23 cellular contexts compared by ENCODE assay signal in genomic region chr7:1254281-1255082, GRCh38. TPM values are rescaled to one million over a fixed set of nuclear protein-coding genes. Genes with fewer than 3 reads are reported as not detected.
DNase-seq lines count a peak whose midpoint lies in the region; ATAC-seq, FAIRE-seq and TF ChIP-seq lines count a peak whose summit lies in the region.
"Had no signal": no experiment of that assay in that cellular context is flagged by ENCODE, and none has a peak within 500 bp of the region (broad histone marks: within the 10 kb centered on the region; RNA-seq: fewer than 3 reads in every experiment).

No MANE protein-coding gene starts in this region.

- H4K5ac ChIP-seq in H1 (ENCODE audit: insufficient read length, low read depth, low read length): no peak overlapping the region

- H3K4me2 ChIP-seq in OCI-LY7 (ENCODE audit: low read length) (peak overlapping the region; percentile 15; the same call in 1 of the 2 replicates), H1 (ENCODE audit: insufficient read depth in 1 of 2, low read depth in 2 of 2, low read length in 2 of 2) (no peak overlapping the region)
- H3K4me2 ChIP-seq: A549, GM23338 had no signal

- no peak overlapping the region for H2BK15ac ChIP-seq in H1 (ENCODE audit: low read length)

- CTCF ChIA-PET in OCI-LY7 (lab: Charles Lee; ENCODE audit: unreplicated experiment): no interaction called here
- CTCF ChIA-PET in H1 (lab: Charles Lee; ENCODE audit: partially characterized antibody): interaction anchor here (0.7 to 1.1 kb wide), 2 partner anchors 121 to 1567 kb away, joined by 3 read pairs; no protein-coding TSS in a partner anchor

- H4K20me1 ChIP-seq in OCI-LY7 (ENCODE audit: insufficient read depth, low read length) (no peaks in the 10 kb centered on the region), H1 (replicated peaks in 1 of 2; ENCODE audit: control insufficient read depth in 1 of 2, insufficient read depth in 2 of 2, low read length in 2 of 2) (no peaks in the 10 kb centered on the region)

- no peak overlapping the region for H3K23ac ChIP-seq in H1 (ENCODE audit: insufficient read length)

- DNase-seq in left ventricle myocardium superior (peak; percentile 14), Right ventricle myocardium superior (no peak), OCI-LY7 (ENCODE audit: low spot score) (no peak), H1 (ENCODE audit: low read depth in 1 of 2, low spot score in 2 of 2) (no peak), type B pancreatic cell (ENCODE audit: extremely low spot score, unreplicated experiment) (no peak), upper lobe of left lung (no peak), ureter (ENCODE audit: low spot score) (no peak)
- DNase-seq: AML-193; CD4-positive, alpha-beta T cell; DND-41; GDM1; KBM-7; NCI-H1092; NCI-H1694 treated with DMSO at 0.1 percent for 48 hours; NCI-H446 treated with DMSO at 0.1 percent for 48 hours; NCI-H748 treated with DMSO at 0.1 percent for 48 hours had no signal

- no peaks in the 10 kb centered on the region for H3K4me1 ChIP-seq in OCI-LY7 (ENCODE audit: insufficient read depth, low read length, poor library complexity, severe bottlenecking)
- H3K4me1 ChIP-seq in H1 (replicated peaks in 1 of 4; ENCODE audit: control insufficient read depth in 3 of 4, insufficient read depth in 4 of 4, low read length in 3 of 4): peaks cover 0 to 9% (median 5%) of the 10 kb centered on the region in 4 experiments; a peak in 3 of 7 replicates
- no peaks in the 10 kb centered on the region for H3K4me1 ChIP-seq in upper lobe of left lung
- H3K4me1 ChIP-seq: A549 had no signal

- no peak for FAIRE-seq in H1 (lab: Jason Lieb, UNC)
- FAIRE-seq: A549, D721Med, GM12892, HTR-8/SVneo had no signal

- no peak overlapping the region for H3K14ac ChIP-seq in H1 (ENCODE audit: insufficient read length)

- no peak for TF ChIP-seq RAD21 in H1 (IDR thresholded peaks at IDR 0.05 in 1 of 2, conservative IDR thresholded peaks at IDR 0.05 in 1 of 2; ENCODE audit: low read depth in 2 of 2, low read length in 2 of 2)

- no peak overlapping the region for H3K9ac ChIP-seq in H1 (replicated peaks in 1 of 4; ENCODE audit: extremely low read depth in 1 of 4, low read depth in 3 of 4, low read length in 3 of 4)

- TF ChIP-seq CTCF in OCI-LY7 (conservative IDR thresholded peaks at IDR 0.05; ENCODE audit: low read length) (no peak), H1 (IDR thresholded peaks at IDR 0.05; ENCODE audit: control extremely low read depth in 1 of 3, insufficient read depth in 1 of 3, low read depth in 1 of 3, low read length in 3 of 3) (no peak), type B pancreatic cell (conservative IDR thresholded peaks at IDR 0.05) (no peak), upper lobe of left lung (IDR thresholded peaks at IDR 0.05) (no peak)

- H3K79me2 ChIP-seq in OCI-LY7 (ENCODE audit: insufficient read depth, low read depth, low read length) (no peaks in the 10 kb centered on the region), H1 (ENCODE audit: control insufficient read depth in 1 of 2, insufficient read depth in 2 of 2, low read length in 2 of 2) (no peaks in the 10 kb centered on the region)

- TF ChIP-seq POLR2A in H1 (IDR thresholded peaks at IDR 0.05; ENCODE audit: control extremely low read depth in 1 of 2, low read depth in 2 of 2, low read length in 2 of 2) (no peak), upper lobe of left lung (IDR thresholded peaks at IDR 0.05) (no peak)

- H3K9me3 ChIP-seq in OCI-LY7 (ENCODE audit: low read length) (no peaks in the 10 kb centered on the region), H1 (ENCODE audit: insufficient read depth in 2 of 2, low read depth in 1 of 2, low read length in 1 of 2) (no peaks in the 10 kb centered on the region), upper lobe of left lung (no peaks in the 10 kb centered on the region)
- H3K9me3 ChIP-seq: A549 had no signal

- H2BK5ac ChIP-seq in H1 (ENCODE audit: low read depth, low read length): 0 out of 2 replicates have a peak overlapping the region, but pooled peaks have one; percentile 8

- WGBS in H1 (ENCODE audit: extremely low coverage in 1 of 2, insufficient coverage in 1 of 2, insufficient read length in 1 of 2, insufficient replicate concordance in 2 of 2, low coverage in 1 of 2, low lambda C conversion rate in 2 of 2, missing lambda C conversion rate in 1 of 2), 2 experiments: 83% methylated on average over 21 of the region's 34 CpGs; no CpG with 5 or more reads in 1 of the 2 experiments
- 26 to 33% methylated on average over 12 to 29 of the region's 34 CpGs for WGBS in upper lobe of left lung, 2 donors

- BruUV-seq in OCI-LY7 (replicated peaks; lab: Mats Ljungman, UMichigan): no TSS peak

- no peak overlapping the region for H4K91ac ChIP-seq in H1 (replicated peaks; ENCODE audit: insufficient read length, low read length)

- H3K27me3 Mint-ChIP-seq in type B pancreatic cell: peaks cover 63% of the 10 kb centered on the region

- no peaks in the 10 kb centered on the region for H3K79me1 ChIP-seq in H1 (ENCODE audit: low read depth, low read length)

- peak overlapping the region; percentile 45 for H3K4me3 Mint-ChIP-seq in type B pancreatic cell
- H3K4me3 Mint-ChIP-seq: CD4-positive, alpha-beta T cell; GM23338 had no signal

- H3K4me3 ChIP-seq in OCI-LY7 (ENCODE audit: low read depth, low read length, poor library complexity, severe bottlenecking) (no peak overlapping the region), H1 (ENCODE audit: extremely low read depth in 1 of 4, insufficient read depth in 2 of 4, low read depth in 3 of 4, low read length in 4 of 4) (no peak overlapping the region), upper lobe of left lung (no peak overlapping the region)
- H3K4me3 ChIP-seq: A549, GM23338 had no signal

- H4K8ac ChIP-seq in H1 (ENCODE audit: extremely low read depth, insufficient read depth, low read length): peak overlapping the region; percentile 68; the same call in 1 of the 2 replicates

- no peak overlapping the region for H2BK12ac ChIP-seq in H1 (ENCODE audit: low read depth, low read length)

- H3K9me2 ChIP-seq in OCI-LY7 (ENCODE audit: insufficient read depth, low read length): no peaks in the 10 kb centered on the region

- H3K36me3 ChIP-seq in OCI-LY7 (ENCODE audit: insufficient read depth, low read length): no peaks in the 10 kb centered on the region
- H3K36me3 ChIP-seq in H1 (ENCODE audit: control insufficient read depth in 2 of 4, insufficient read depth in 4 of 4, low read length in 3 of 4): no peaks in the 10 kb centered on the region
- H3K36me3 ChIP-seq in upper lobe of left lung: no peaks in the 10 kb centered on the region

- no peak overlapping the region for H3K27ac Mint-ChIP-seq in type B pancreatic cell
- H3K27ac Mint-ChIP-seq: CD4-positive, alpha-beta T cell; GM23338 had no signal

- peaks cover 11% of the 10 kb centered on the region for H3K4me1 Mint-ChIP-seq in type B pancreatic cell (ENCODE audit: unreplicated experiment)

- no peaks in the 10 kb centered on the region for H3K23me2 ChIP-seq in H1 (ENCODE audit: low read depth, low read length)

- H2AFZ ChIP-seq in OCI-LY7 (ENCODE audit: low read length) (peak overlapping the region; percentile 49; the same call in 1 of the 2 replicates), H1 (ENCODE audit: low read length) (no peak overlapping the region)
- H2AFZ ChIP-seq: GM23338 had no signal

- no peak overlapping the region for H3K27ac ChIP-seq in OCI-LY7 (ENCODE audit: low read depth, low read length, poor library complexity, severe bottlenecking)
- H3K27ac ChIP-seq in H1 (ENCODE audit: low read depth, low read length): no peak overlapping the region
- H3K27ac ChIP-seq in upper lobe of left lung: no peak overlapping the region
- H3K27ac ChIP-seq: A549 had no signal

- H3K27me3 ChIP-seq in H1 (replicated peaks in 1 of 4; ENCODE audit: control insufficient read depth in 3 of 4, extremely low read depth in 1 of 4, insufficient read depth in 3 of 4, low read length in 3 of 4) (peaks cover 7 to 21% (median 16%) of the 10 kb centered on the region in 4 experiments), upper lobe of left lung (peaks cover 0 to 43% (median 13%) of the 10 kb centered on the region in 4 donors)

- no peak overlapping the region for H3K18ac ChIP-seq in H1 (ENCODE audit: extremely low read depth, low read length)

- TF ChIP-seq EP300 in H1 (IDR thresholded peaks at IDR 0.05; ENCODE audit: borderline replicate concordance in 1 of 2, low read depth in 2 of 2, low read length in 2 of 2) (no peak), upper lobe of left lung (IDR thresholded peaks at IDR 0.05) (no peak)

- intact Hi-C loops in left ventricle myocardium superior (cut with micrococcal nuclease) (no loop called here), Right ventricle myocardium superior (cut with DNase I) (no loop called here), OCI-LY7 (cut with micrococcal nuclease; ENCODE audit: unreplicated experiment) (no loop called here)

- no peak overlapping the region for H2BK120ac ChIP-seq in H1 (replicated peaks; ENCODE audit: low read depth, low read length)

- H2BK20ac ChIP-seq in H1 (ENCODE audit: low read length): no peak overlapping the region

- H3K56ac ChIP-seq in H1 (replicated peaks; ENCODE audit: insufficient read length, low read depth, low read length): no peak overlapping the region

- no peaks in the 10 kb centered on the region for H3K9me3 Mint-ChIP-seq in type B pancreatic cell
- H3K9me3 Mint-ChIP-seq: CD4-positive, alpha-beta T cell; GM23338 had no signal

- no peaks in the 10 kb centered on the region for H3K36me3 Mint-ChIP-seq in type B pancreatic cell

- POLR2A ChIA-PET in OCI-LY7 (lab: Charles Lee): no interaction called here
- POLR2A ChIA-PET in H1 (lab: Charles Lee; ENCODE audit: partially characterized antibody): no interaction called here

- no peak overlapping the region for H2AK5ac ChIP-seq in H1 (ENCODE audit: low read depth, low read length)

- no peak overlapping the region for H3K4ac ChIP-seq in H1 (replicated peaks; ENCODE audit: insufficient read length, low read depth, low read length)

- no peak for ATAC-seq in left ventricle myocardium superior
- no peak for ATAC-seq in Right ventricle myocardium superior (ENCODE audit: poor library complexity)
- ATAC-seq in upper lobe of left lung (ENCODE audit: low FRiP score in 2 of 2): no peak
- ATAC-seq in HG03460 (IDR thresholded peaks at IDR 0.05; ENCODE audit: unreplicated experiment): no peak

RNA-seq across cellular contexts. Expression of gene UNCX, which starts 21.8 kb away (rescaled TPM):
- total RNA-seq in left ventricle myocardium superior (not detected), Right ventricle myocardium superior (not detected), OCI-LY7 (2022) (not detected in 2 replicates), type B pancreatic cell (ENCODE audit: low replicate concordance) (0.48 TPM in 1 of 2 replicates, not detected in the other), upper lobe of left lung (not detected), ureter (not detected)
- not detected in 2 replicates for total RNA-seq in OCI-LY7 (2014; rRNA removed; shearing (Covaris generic))
- not detected in 2 replicates for total RNA-seq in H1 (2021; fragmentation: NEBNext Ultra II Directional; extraction: Animal tissue kit (Norgen Biotek cat#: 25700))
- polyA plus RNA-seq in H1 (2011; rRNA removed): 0.03 TPM in 1 of 2 replicates, not detected in the other
- polyA plus RNA-seq in H1 (2011; cell fraction: cytosol; rRNA removed): not detected
- polyA plus RNA-seq in H1 (2011; cell fraction: nucleus; rRNA removed): not detected
- not detected in 4 replicates for polyA plus RNA-seq in H1 (2012, experiment 1 of 2)
- polyA plus RNA-seq in H1 (2012, experiment 2 of 2): not detected
- 0.02 TPM for polyA plus RNA-seq in H1 (2013, experiment 1 of 2)
- polyA plus RNA-seq in H1 (2013, experiment 2 of 2): not detected
- not detected in 2 replicates for polyA minus RNA-seq in H1 (2011; rRNA and poly(A)+ RNA removed)
- not detected for polyA minus RNA-seq in H1 (2011; cell fraction: cytosol; rRNA and poly(A)+ RNA removed)
- polyA minus RNA-seq in H1 (2011; cell fraction: nucleus; rRNA and poly(A)+ RNA removed): not detected
- total RNA-seq: CD4-positive, alpha-beta T cell; GM23338; M059J had no signal
- polyA plus RNA-seq: A549, GM23338 had no signal
